ENCODE assay signal across 1 cellular context in genomic region chr1:157042852-157043251, GRCh38.
TF ChIP-seq lines count a peak whose summit lies in the region.

No MANE protein-coding gene starts in this region.

TF ChIP-seq in K562, 482 proteins besides CTCF, POLR2A, EP300 and RAD21 (continued from another document):
- TF ChIP-seq GTF3C2 (IDR thresholded peaks at IDR 0.05; ENCODE audit: borderline replicate concordance, extremely low read depth, insufficient read length) (no peak), ZBTB33 (CRISPR knock-in tag; IDR thresholded peaks at IDR 0.05) (no peak), ZBTB1 (CRISPR knock-in tag; IDR thresholded peaks at IDR 0.05; ENCODE audit: borderline replicate concordance, low read depth) (no peak), MTA3 (IDR thresholded peaks at IDR 0.05; ENCODE audit: borderline replicate concordance) (no peak), ZNF830 (CRISPR knock-in tag; IDR thresholded peaks at IDR 0.05) (no peak), RB1 (IDR thresholded peaks at IDR 0.05; ENCODE audit: low read depth) (no peak), ETS2 (tag; IDR thresholded peaks at IDR 0.05; ENCODE audit: borderline replicate concordance, poor library complexity, severe bottlenecking) (no peak), IRF2 (CRISPR knock-in tag; IDR thresholded peaks at IDR 0.05) (no peak), MIER1 (IDR thresholded peaks at IDR 0.05; ENCODE audit: low read depth) (no peak), FOXM1 (IDR thresholded peaks at IDR 0.05; ENCODE audit: low read depth) (no peak), FOXM1 (CRISPR knock-in tag; IDR thresholded peaks at IDR 0.05; ENCODE audit: low read depth) (no peak), POLR2AphosphoS2 (IDR thresholded peaks at IDR 0.05; ENCODE audit: low read length) (no peak), MLX (CRISPR knock-in tag; conservative IDR thresholded peaks at IDR 0.05) (no peak), SMC3 (conservative IDR thresholded peaks at IDR 0.05; ENCODE audit: insufficient read depth, low read depth, low read length) (no peak)
